21 cellular contexts compared by ENCODE assay signal in genomic region chr3:131723343-131723742, GRCh38.
DNase-seq lines count a peak whose midpoint lies in the region; ATAC-seq and TF ChIP-seq lines count a peak whose summit lies in the region.
"Had no signal": no experiment of that assay in that cellular context is flagged by ENCODE, and none has a peak within 500 bp of the region (broad histone marks: within the 10 kb centered on the region; RNA-seq: fewer than 3 reads in every experiment).

No MANE protein-coding gene starts in this region.

- H3K4ac ChIP-seq in trophoblast cell (ENCODE audit: low read depth, low read length): no peak overlapping the region

- no peaks in the 10 kb centered on the region for H3K9me3 ChIP-seq in trophoblast cell (ENCODE audit: insufficient read depth, low read depth, low read length)
- H3K9me3 ChIP-seq in naive thymus-derived CD4-positive, alpha-beta T cell (ENCODE audit: control insufficient read depth in 2 of 3, low read length in 3 of 3): no peaks in the 10 kb centered on the region
- H3K9me3 ChIP-seq: A549; BLaER1 treated with 17β-estradiol and CSF1 and Interleukin-3, amounts not matched to agents 10 nM and 100 nM; Caco-2 had no signal

- TF ChIP-seq CTCF in KMS-11 (conservative IDR thresholded peaks at IDR 0.05; ENCODE audit: low read depth, low read length) (no peak), WTC11 (IDR thresholded peaks at IDR 0.05) (no peak)

- H3K27me3 ChIP-seq in KMS-11 (ENCODE audit: insufficient read depth, low read depth) (no peaks in the 10 kb centered on the region), trophoblast cell (ENCODE audit: insufficient read depth, low read length) (no peaks in the 10 kb centered on the region)
- no peaks in the 10 kb centered on the region for H3K27me3 ChIP-seq in naive thymus-derived CD4-positive, alpha-beta T cell (ENCODE audit: control insufficient read depth in 2 of 2, insufficient read depth in 2 of 2, low read length in 2 of 2)
- H3K27me3 ChIP-seq: BLaER1 treated with 17β-estradiol and CSF1 and Interleukin-3, amounts not matched to agents 10 nM and 100 nM had no signal

- no peak overlapping the region for H2AK5ac ChIP-seq in trophoblast cell (ENCODE audit: low read length)

- H3K23ac ChIP-seq in trophoblast cell (ENCODE audit: low read length): peak overlapping the region; percentile 91

- DNase-seq in DMS53 (lab: John Stamatoyannopoulos, UW) (peak; percentile 69), RPMI8226 (peak; percentile 90), trophoblast cell (no peak), NCI-H1417 treated with DMSO at 0.1 percent for 48 hours (lab: John Stamatoyannopoulos, UW) (no peak), WTC11 (ENCODE audit: low spot score) (no peak)
- no peak for DNase-seq in naive thymus-derived CD4-positive, alpha-beta T cell
- DNase-seq: AML-193; Caco-2; Calu3; CD4-positive, alpha-beta T cell; CD8-positive, alpha-beta T cell; DND-41; EL; GDM1 had no signal

- H3K27ac ChIP-seq in KMS-11 (peak overlapping the region; percentile 45), trophoblast cell (ENCODE audit: low read depth, low read length) (no peak overlapping the region)
- no peak overlapping the region for H3K27ac ChIP-seq in naive thymus-derived CD4-positive, alpha-beta T cell (ENCODE audit: low read depth, low read length)
- H3K27ac ChIP-seq: 22Rv1; A549; BLaER1 treated with 17β-estradiol and CSF1 and Interleukin-3, amounts not matched to agents 10 nM and 100 nM; C4-2B had no signal

- no peaks in the 10 kb centered on the region for H3K79me2 ChIP-seq in KMS-11 (ENCODE audit: insufficient read depth, low read depth)
- H3K79me2 ChIP-seq in trophoblast cell (ENCODE audit: control insufficient read depth, insufficient read depth, low read length, poor library complexity): no peaks in the 10 kb centered on the region

- no peak overlapping the region for H4K12ac ChIP-seq in trophoblast cell (ENCODE audit: low read depth, low read length)

- H3K4me1 Mint-ChIP-seq in naive thymus-derived CD4-positive, alpha-beta T cell: no peaks in the 10 kb centered on the region
- peaks cover 4% of the 10 kb centered on the region for H3K4me1 Mint-ChIP-seq in WTC11
- H3K4me1 Mint-ChIP-seq: B cell had no signal

- H3K9ac ChIP-seq in KMS-11 (no peak overlapping the region; the same call in 1 of the 2 replicates), trophoblast cell (ENCODE audit: low read length) (no peak overlapping the region)
- H3K9ac ChIP-seq: BLaER1 treated with 17β-estradiol and CSF1 and Interleukin-3, amounts not matched to agents 10 nM and 100 nM had no signal

- no peak overlapping the region for H4K91ac ChIP-seq in trophoblast cell (ENCODE audit: low read depth, low read length)

- H3K9me3 Mint-ChIP-seq in naive thymus-derived CD4-positive, alpha-beta T cell: peaks cover 0 to 1% (median 0%) of the 10 kb centered on the region in 11 donors
- H3K9me3 Mint-ChIP-seq in WTC11: no peaks in the 10 kb centered on the region
- H3K9me3 Mint-ChIP-seq: CD4-positive, alpha-beta T cell; CD8-positive, alpha-beta T cell had no signal

- H2AFZ ChIP-seq in KMS-11 (ENCODE audit: low read depth) (no peak overlapping the region), trophoblast cell (ENCODE audit: insufficient read depth, low read length, poor library complexity) (no peak overlapping the region)

- no peak overlapping the region for H4K8ac ChIP-seq in trophoblast cell (ENCODE audit: low read depth, low read length)

- CTCF ChIA-PET in naive thymus-derived CD4-positive, alpha-beta T cell (lab: Charles Lee): no interaction called here
- CTCF ChIA-PET in WTC11 (lab: Charles Lee): no interaction called here

- intact Hi-C loops in naive thymus-derived CD4-positive, alpha-beta T cell (cut with micrococcal nuclease): no loop called here

- H3K14ac ChIP-seq in trophoblast cell (ENCODE audit: low read length): no peak overlapping the region

- no peak overlapping the region for H3K27ac Mint-ChIP-seq in naive thymus-derived CD4-positive, alpha-beta T cell
- H3K27ac Mint-ChIP-seq in WTC11: no peak overlapping the region
- H3K27ac Mint-ChIP-seq: B cell; CD4-positive, alpha-beta T cell; CD8-positive, alpha-beta T cell had no signal

- no peaks in the 10 kb centered on the region for H3K36me3 ChIP-seq in KMS-11 (ENCODE audit: insufficient read depth)
- no peaks in the 10 kb centered on the region for H3K36me3 ChIP-seq in trophoblast cell (ENCODE audit: control insufficient read depth in 1 of 2, insufficient read depth in 2 of 2, low read length in 2 of 2)
- H3K36me3 ChIP-seq in naive thymus-derived CD4-positive, alpha-beta T cell (ENCODE audit: control insufficient read depth in 2 of 3, insufficient read depth in 3 of 3, low read length in 3 of 3): no peaks in the 10 kb centered on the region
- H3K36me3 ChIP-seq: BLaER1 treated with 17β-estradiol and CSF1 and Interleukin-3, amounts not matched to agents 10 nM and 100 nM had no signal

- no peak overlapping the region for H2BK5ac ChIP-seq in trophoblast cell (ENCODE audit: low read depth, low read length, poor library complexity)

- H3K4me3 Mint-ChIP-seq in naive thymus-derived CD4-positive, alpha-beta T cell: no peak overlapping the region
- H3K4me3 Mint-ChIP-seq in WTC11: no peak overlapping the region
- H3K4me3 Mint-ChIP-seq: B cell; CD4-positive, alpha-beta T cell; CD8-positive, alpha-beta T cell had no signal

- no peak overlapping the region for H3K18ac ChIP-seq in trophoblast cell (ENCODE audit: low read length)

- H3K4me1 ChIP-seq in KMS-11 (ENCODE audit: low read depth, poor library complexity, severe bottlenecking): peaks cover 61% of the 10 kb centered on the region
- no peaks in the 10 kb centered on the region for H3K4me1 ChIP-seq in trophoblast cell (ENCODE audit: control insufficient read depth in 1 of 2, insufficient read depth in 2 of 2, low read length in 2 of 2)
- H3K4me1 ChIP-seq in naive thymus-derived CD4-positive, alpha-beta T cell (ENCODE audit: control insufficient read depth in 2 of 2, insufficient read depth in 2 of 2, low read length in 2 of 2): no peaks in the 10 kb centered on the region
- H3K4me1 ChIP-seq: A549, Caco-2 had no signal

- no peak overlapping the region for H2BK120ac ChIP-seq in trophoblast cell (ENCODE audit: insufficient read depth, low read length, poor library complexity)

- H2BK12ac ChIP-seq in trophoblast cell (ENCODE audit: low read length): no peak overlapping the region

- peak overlapping the region; percentile 67 for H3K4me2 ChIP-seq in KMS-11
- H3K4me2 ChIP-seq in trophoblast cell (ENCODE audit: low read length): no peak overlapping the region
- H3K4me2 ChIP-seq: A549; BLaER1 treated with 17β-estradiol and CSF1 and Interleukin-3, amounts not matched to agents 10 nM and 100 nM had no signal

- POLR2A ChIA-PET in naive thymus-derived CD4-positive, alpha-beta T cell (lab: Charles Lee): no interaction called here
- POLR2A ChIA-PET in WTC11 (lab: Charles Lee): no interaction called here

- no peak for ATAC-seq in naive thymus-derived CD4-positive, alpha-beta T cell
- no peak for ATAC-seq in WTC11
- ATAC-seq: A549; CD8-positive, alpha-beta T cell; GM12878 had no signal

- H3K27me3 Mint-ChIP-seq in naive thymus-derived CD4-positive, alpha-beta T cell: peaks cover 0 to 34% (median 10%) of the 10 kb centered on the region in 5 donors
- no peaks in the 10 kb centered on the region for H3K27me3 Mint-ChIP-seq in WTC11 (ENCODE audit: low read depth)
- H3K27me3 Mint-ChIP-seq: B cell had no signal

- WGBS in trophoblast cell (ENCODE audit: extremely low coverage, insufficient coverage, insufficient read length): no CpG with 5 or more reads among the region's 5 CpGs

- H3K36me3 Mint-ChIP-seq in naive thymus-derived CD4-positive, alpha-beta T cell: no peaks in the 10 kb centered on the region
- no peaks in the 10 kb centered on the region for H3K36me3 Mint-ChIP-seq in WTC11
- H3K36me3 Mint-ChIP-seq: CD8-positive, alpha-beta T cell had no signal

- H4K20me1 ChIP-seq in KMS-11 (ENCODE audit: insufficient read depth): no peaks in the 10 kb centered on the region
- H4K20me1 ChIP-seq: BLaER1 treated with 17β-estradiol and CSF1 and Interleukin-3, amounts not matched to agents 10 nM and 100 nM had no signal

- no peaks in the 10 kb centered on the region for H3K79me1 ChIP-seq in trophoblast cell (ENCODE audit: low read length)

- H3K4me3 ChIP-seq in KMS-11 (IDR thresholded peaks at IDR 0.05; ENCODE audit: insufficient read depth, low read depth, low read length) (no peak overlapping the region), trophoblast cell (ENCODE audit: low read depth, low read length) (no peak overlapping the region)
- H3K4me3 ChIP-seq in naive thymus-derived CD4-positive, alpha-beta T cell (ENCODE audit: low read length): no peak overlapping the region
- H3K4me3 ChIP-seq: A549; BLaER1 treated with 17β-estradiol and CSF1 and Interleukin-3, amounts not matched to agents 10 nM and 100 nM; GM12878 had no signal

TF ChIP-seq in WTC11, 78 proteins besides CTCF, POLR2A, EP300 and RAD21 (continues in another document):
- TF ChIP-seq NFYB (CRISPR knock-in tag; conservative IDR thresholded peaks at IDR 0.05; ENCODE audit: low read depth): no peak
- TF ChIP-seq, protein P1, sequence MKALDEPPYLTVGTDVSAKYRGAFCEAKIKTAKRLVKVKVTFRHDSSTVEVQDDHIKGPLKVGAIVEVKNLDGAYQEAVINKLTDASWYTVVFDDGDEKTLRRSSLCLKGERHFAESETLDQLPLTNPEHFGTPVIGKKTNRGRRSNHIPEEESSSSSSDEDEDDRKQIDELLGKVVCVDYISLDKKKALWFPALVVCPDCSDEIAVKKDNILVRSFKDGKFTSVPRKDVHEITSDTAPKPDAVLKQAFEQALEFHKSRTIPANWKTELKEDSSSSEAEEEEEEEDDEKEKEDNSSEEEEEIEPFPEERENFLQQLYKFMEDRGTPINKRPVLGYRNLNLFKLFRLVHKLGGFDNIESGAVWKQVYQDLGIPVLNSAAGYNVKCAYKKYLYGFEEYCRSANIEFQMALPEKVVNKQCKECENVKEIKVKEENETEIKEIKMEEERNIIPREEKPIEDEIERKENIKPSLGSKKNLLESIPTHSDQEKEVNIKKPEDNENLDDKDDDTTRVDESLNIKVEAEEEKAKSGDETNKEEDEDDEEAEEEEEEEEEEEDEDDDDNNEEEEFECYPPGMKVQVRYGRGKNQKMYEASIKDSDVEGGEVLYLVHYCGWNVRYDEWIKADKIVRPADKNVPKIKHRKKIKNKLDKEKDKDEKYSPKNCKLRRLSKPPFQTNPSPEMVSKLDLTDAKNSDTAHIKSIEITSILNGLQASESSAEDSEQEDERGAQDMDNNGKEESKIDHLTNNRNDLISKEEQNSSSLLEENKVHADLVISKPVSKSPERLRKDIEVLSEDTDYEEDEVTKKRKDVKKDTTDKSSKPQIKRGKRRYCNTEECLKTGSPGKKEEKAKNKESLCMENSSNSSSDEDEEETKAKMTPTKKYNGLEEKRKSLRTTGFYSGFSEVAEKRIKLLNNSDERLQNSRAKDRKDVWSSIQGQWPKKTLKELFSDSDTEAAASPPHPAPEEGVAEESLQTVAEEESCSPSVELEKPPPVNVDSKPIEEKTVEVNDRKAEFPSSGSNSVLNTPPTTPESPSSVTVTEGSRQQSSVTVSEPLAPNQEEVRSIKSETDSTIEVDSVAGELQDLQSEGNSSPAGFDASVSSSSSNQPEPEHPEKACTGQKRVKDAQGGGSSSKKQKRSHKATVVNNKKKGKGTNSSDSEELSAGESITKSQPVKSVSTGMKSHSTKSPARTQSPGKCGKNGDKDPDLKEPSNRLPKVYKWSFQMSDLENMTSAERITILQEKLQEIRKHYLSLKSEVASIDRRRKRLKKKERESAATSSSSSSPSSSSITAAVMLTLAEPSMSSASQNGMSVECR (CRISPR knock-in tag; IDR thresholded peaks at IDR 0.05; ENCODE audit: borderline replicate concordance): no peak

Comparison
In these comparisons a context has a peak if more than half of its experiments do, and no peak if none do; other contexts are left out.
1. DNase-seq: peak in DMS53 (single experiment) and RPMI8226 (single experiment); none in trophoblast cell (0 of 2), naive thymus-derived CD4-positive, alpha-beta T cell (0 of 9), NCI-H1417 treated with DMSO at 0.1 percent for 48 hours (single experiment) and WTC11 (single experiment).